Comparison of ENCODE assay signal across 10 cellular contexts in genomic region chr21:26115899-26116298, GRCh38. TPM values are rescaled to one million over a fixed set of nuclear protein-coding genes. Genes with fewer than 3 reads are reported as not detected.
DNase-seq lines count a peak whose midpoint lies in the region; ATAC-seq and TF ChIP-seq lines count a peak whose summit lies in the region.
"Had no signal": no experiment of that assay in that cellular context is flagged by ENCODE, and none has a peak within 500 bp of the region (broad histone marks: within the 10 kb centered on the region; RNA-seq: fewer than 3 reads in every experiment).

No MANE protein-coding gene starts in this region.

- no peaks in the 10 kb centered on the region for H3K9me2 ChIP-seq in PC-9 (ENCODE audit: insufficient read depth)

- no peaks in the 10 kb centered on the region for H3K36me3 ChIP-seq in Caco-2 (ENCODE audit: control insufficient read depth, insufficient read depth, low read length)
- no peaks in the 10 kb centered on the region for H3K36me3 ChIP-seq in PC-9 (ENCODE audit: low read depth)
- no peaks in the 10 kb centered on the region for H3K36me3 ChIP-seq in fibroblast of lung (ENCODE audit: control insufficient read depth, insufficient read depth, low read length)

- TF ChIP-seq CTCF in Caco-2 (IDR thresholded peaks at IDR 0.05; ENCODE audit: insufficient read depth in 1 of 2, low read depth in 1 of 2, low read length in 1 of 2, severe bottlenecking in 1 of 2, unreplicated experiment in 1 of 2) (no peak), PC-9 (conservative IDR thresholded peaks at IDR 0.05) (no peak), fibroblast of lung (conservative IDR thresholded peaks at IDR 0.05 in 1 of 2, IDR thresholded peaks at IDR 0.05 in 1 of 2; ENCODE audit: low read depth in 1 of 2, low read length in 2 of 2) (no peak), progenitor cell of endocrine pancreas (IDR thresholded peaks at IDR 0.05; ENCODE audit: unreplicated experiment) (no peak)

- H3K4me1 Mint-ChIP-seq in Caco-2 (ENCODE audit: low read depth, unreplicated experiment): peaks cover 29% of the 10 kb centered on the region
- peaks cover 63% of the 10 kb centered on the region for H3K4me1 Mint-ChIP-seq in progenitor cell of endocrine pancreas (ENCODE audit: low read depth)

- no TSS peak for BruUV-seq in Caco-2 (replicated peaks; lab: Mats Ljungman, UMichigan)
- no TSS peak for BruUV-seq in PC-9 (replicated peaks; lab: Mats Ljungman, UMichigan)

- POLR2A ChIA-PET in Caco-2 (lab: Charles Lee): interaction anchor here (1.0 kb wide), 1 partner anchor 53 kb away, joined by 4 read pairs; no protein-coding TSS in a partner anchor
- POLR2A ChIA-PET in PC-9 (lab: Charles Lee; ENCODE audit: unreplicated experiment): no interaction called here

- H3K79me2 ChIP-seq in PC-9 (ENCODE audit: low read depth): peaks cover 50% of the 10 kb centered on the region
- peaks cover 31% of the 10 kb centered on the region for H3K79me2 ChIP-seq in fibroblast of lung (ENCODE audit: control insufficient read depth, insufficient read depth, low read length)

- peaks cover 24% of the 10 kb centered on the region for H3F3A ChIP-seq in PC-9 (ENCODE audit: insufficient read depth, low read depth)

- intact Hi-C loops in Caco-2 (cut with micrococcal nuclease; ENCODE audit: unreplicated experiment): loop anchor here (1.0 kb wide), 2 partner anchors 16 to 53 kb away; no protein-coding TSS in a partner anchor
- intact Hi-C loops in PC-9 (cut with micrococcal nuclease; ENCODE audit: unreplicated experiment): loop anchor here (1.0 to 5.0 kb wide), 2 partner anchors 51 to 182 kb away; no protein-coding TSS in a partner anchor

- no peaks in the 10 kb centered on the region for H3K9me3 Mint-ChIP-seq in Caco-2 (ENCODE audit: unreplicated experiment)
- H3K9me3 Mint-ChIP-seq in progenitor cell of endocrine pancreas (ENCODE audit: low read depth): no peaks in the 10 kb centered on the region
- H3K9me3 Mint-ChIP-seq: activated B cell treated with CpG ODN at 0.5 μM for 24 hours, memory B cell had no signal

- H3K36me3 Mint-ChIP-seq in Caco-2 (ENCODE audit: insufficient read depth, unreplicated experiment) (peaks cover 21% of the 10 kb centered on the region), progenitor cell of endocrine pancreas (ENCODE audit: insufficient read depth) (peaks cover 21% of the 10 kb centered on the region)

- H3K27ac Mint-ChIP-seq in Caco-2 (ENCODE audit: unreplicated experiment): peak overlapping the region; percentile 64
- H3K27ac Mint-ChIP-seq in progenitor cell of endocrine pancreas: peak overlapping the region; percentile 97
- H3K27ac Mint-ChIP-seq: activated B cell treated with CpG ODN at 0.5 μM for 24 hours had no signal

- H3K4me1 ChIP-seq in Caco-2 (peaks cover 40% of the 10 kb centered on the region), PC-9 (replicated peaks; ENCODE audit: insufficient read depth) (peaks cover 37% of the 10 kb centered on the region), fibroblast of lung (ENCODE audit: control insufficient read depth, extremely low read depth, insufficient read depth, low read length) (no peaks in the 10 kb centered on the region)

- H3K4me3 Mint-ChIP-seq in Caco-2 (ENCODE audit: unreplicated experiment) (peak overlapping the region; percentile 62), progenitor cell of endocrine pancreas (ENCODE audit: low read depth) (peak overlapping the region; percentile 1)
- H3K4me3 Mint-ChIP-seq: activated B cell treated with CpG ODN at 0.5 μM for 24 hours, memory B cell had no signal

- no peak overlapping the region for H3K9ac ChIP-seq in fibroblast of lung (ENCODE audit: insufficient read depth, low read length)

- H3K27ac ChIP-seq in PC-9 (peak overlapping the region; percentile 85), fibroblast of lung (ENCODE audit: insufficient read depth, low read length) (peak overlapping the region; percentile 23)

- CTCF ChIA-PET in Caco-2 (lab: Charles Lee): no interaction called here
- CTCF ChIA-PET in PC-9 (lab: Charles Lee): no interaction called here

- H3K4me3 ChIP-seq in Caco-2 (ENCODE audit: low read depth, low read length) (no peak overlapping the region), PC-9 (no peak overlapping the region; the same call in 1 of the 2 replicates), fibroblast of lung (replicated peaks in 1 of 4; ENCODE audit: control extremely low read depth in 1 of 4, insufficient read depth in 1 of 4, low read depth in 3 of 4, low read length in 4 of 4) (no peak overlapping the region)

- no peak overlapping the region for H2AFZ ChIP-seq in PC-9
- no peak overlapping the region for H2AFZ ChIP-seq in fibroblast of lung (ENCODE audit: low read length)

- no peak for DNase-seq in Caco-2
- DNase-seq in PC-9: peak in 1 of 2 experiments; percentile 37
- peak; percentile 66 for DNase-seq in fibroblast of lung (ENCODE audit: low read depth in 2 of 2)
- DNase-seq in progenitor cell of endocrine pancreas (ENCODE audit: low spot score, unreplicated experiment): no peak
- no peak for DNase-seq in ecto neural progenitor cell (ENCODE audit: low spot score)
- no peak for DNase-seq in DMS53 (lab: John Stamatoyannopoulos, UW)
- DNase-seq: activated B cell treated with CpG ODN at 0.5 μM for 24 hours had no signal

- no peaks in the 10 kb centered on the region for H3K27me3 Mint-ChIP-seq in Caco-2 (ENCODE audit: insufficient read depth, unreplicated experiment)
- no peaks in the 10 kb centered on the region for H3K27me3 Mint-ChIP-seq in progenitor cell of endocrine pancreas
- H3K27me3 Mint-ChIP-seq: activated B cell treated with CpG ODN at 0.5 μM for 24 hours, memory B cell had no signal

- H3K4me2 ChIP-seq in PC-9: peak overlapping the region; percentile 70
- no peak overlapping the region for H3K4me2 ChIP-seq in fibroblast of lung (ENCODE audit: extremely low read depth, insufficient read depth, low read length)

- ATAC-seq in HG03342 (IDR thresholded peaks at IDR 0.05; ENCODE audit: unreplicated experiment) (no peak), GM21529 (IDR thresholded peaks at IDR 0.05; ENCODE audit: unreplicated experiment) (no peak)

- no peaks in the 10 kb centered on the region for H3K27me3 ChIP-seq in Caco-2 (replicated peaks; ENCODE audit: control insufficient read depth, insufficient read depth, low read length)
- H3K27me3 ChIP-seq in PC-9 (ENCODE audit: insufficient read depth, low read depth): no peaks in the 10 kb centered on the region
- H3K27me3 ChIP-seq in fibroblast of lung (ENCODE audit: control insufficient read depth, insufficient read depth, low read length): no peaks in the 10 kb centered on the region

- no peaks in the 10 kb centered on the region for H4K20me1 ChIP-seq in PC-9 (ENCODE audit: insufficient read depth)
- H4K20me1 ChIP-seq in fibroblast of lung (ENCODE audit: control insufficient read depth, extremely low read depth, insufficient read depth, low read length): no peaks in the 10 kb centered on the region

- H3K9me3 ChIP-seq in Caco-2: no peaks in the 10 kb centered on the region
- H3K9me3 ChIP-seq in PC-9 (ENCODE audit: insufficient read depth, low read depth): no peaks in the 10 kb centered on the region
- no peaks in the 10 kb centered on the region for H3K9me3 ChIP-seq in fibroblast of lung (ENCODE audit: control insufficient read depth, insufficient read depth, low read depth, low read length)

RNA-seq across cellular contexts. Expression of gene APP, which starts 54.7 kb away (rescaled TPM):
- total RNA-seq in Caco-2 (2022): 324 and 331 TPM in 2 replicates
- total RNA-seq in PC-9 (2021): 224 and 269 TPM in 2 replicates
- total RNA-seq in fibroblast of lung: 569 and 633 TPM in 2 replicates
- 828 and 1,088 TPM in 2 replicates for polyA plus RNA-seq in fibroblast of lung
- 433 and 638 TPM in 2 replicates for polyA plus RNA-seq in fibroblast of lung (2012)
- polyA minus RNA-seq in fibroblast of lung (ENCODE audit: low replicate concordance): 281 and 375 TPM in 2 replicates
- total RNA-seq in progenitor cell of endocrine pancreas: 611 and 631 TPM in 2 replicates

Comparison
In these comparisons a context has a peak if more than half of its experiments do, and no peak if none do; other contexts are left out.
1. DNase-seq: peak in fibroblast of lung (2 of 2); none in Caco-2 (0 of 2), progenitor cell of endocrine pancreas (single experiment), ecto neural progenitor cell (single experiment) and DMS53 (single experiment).